In genomic region chr1:70017770-70018169, GRCh38 we compare ENCODE assay signal across 27 cellular contexts.
"Had no signal": no experiment of that assay in that cellular context is flagged by ENCODE, and none has a peak within 500 bp of the region (broad histone marks: within the 10 kb centered on the region; RNA-seq: fewer than 3 reads in every experiment).

No MANE protein-coding gene starts in this region.

- H3K4me1 ChIP-seq: ascending aorta, esophagus muscularis mucosa, gastroesophageal sphincter, neural progenitor cell, right atrium auricular region, stomach, thyroid gland, upper lobe of left lung had no signal

- H3K9me3 ChIP-seq: ascending aorta, esophagus muscularis mucosa, gastroesophageal sphincter, right atrium auricular region, stomach, thyroid gland, upper lobe of left lung had no signal

- H3K79me2 ChIP-seq: hepatocyte had no signal

- H3K36me3 Mint-ChIP-seq: activated naive CD8-positive, alpha-beta T cell; memory B cell; naive thymus-derived CD8-positive, alpha-beta T cell; neural progenitor cell; stimulated activated naive B cell treated with anti-CD40 and anti-IgM and Interleukin-4, amounts not matched to agents 10 μg/mL and 1 μg/mL and 100 μg/mL, for 72 hours had no signal

- H3K27ac Mint-ChIP-seq: activated naive CD8-positive, alpha-beta T cell; activated T-cell treated with anti-CD3 and anti-CD28 coated beads, Interleukin-2, amount 50 U/mL, for 72 hours; dendritic cell treated with granulocyte-macrophage colony-stimulating factor and Interleukin-4, amounts not matched to agents 40 ng/mL and 50 ng/mL, for 4 days; memory B cell; naive thymus-derived CD8-positive, alpha-beta T cell; neural progenitor cell; stimulated activated naive B cell treated with anti-CD40 and anti-IgM and Interleukin-4, amounts not matched to agents 10 μg/mL and 1 μg/mL and 100 μg/mL, for 72 hours had no signal

- H3K36me3 ChIP-seq: ascending aorta, brain microvascular endothelial cell, esophagus muscularis mucosa, gastroesophageal sphincter, neural progenitor cell, right atrium auricular region, stomach, thyroid gland, upper lobe of left lung had no signal

- H3K4me3 Mint-ChIP-seq: activated naive CD8-positive, alpha-beta T cell; activated T-cell treated with anti-CD3 and anti-CD28 coated beads, Interleukin-2, amount 50 U/mL, for 72 hours; dendritic cell treated with granulocyte-macrophage colony-stimulating factor and Interleukin-4, amounts not matched to agents 40 ng/mL and 50 ng/mL, for 4 days; memory B cell; naive thymus-derived CD8-positive, alpha-beta T cell; neural progenitor cell; stimulated activated naive B cell treated with anti-CD40 and anti-IgM and Interleukin-4, amounts not matched to agents 10 μg/mL and 1 μg/mL and 100 μg/mL, for 72 hours had no signal

- H2AFZ ChIP-seq: hepatocyte, neural progenitor cell had no signal

- H3K27me3 Mint-ChIP-seq: activated naive CD8-positive, alpha-beta T cell; dendritic cell treated with granulocyte-macrophage colony-stimulating factor and Interleukin-4, amounts not matched to agents 40 ng/mL and 50 ng/mL, for 4 days; memory B cell; naive thymus-derived CD8-positive, alpha-beta T cell; stimulated activated naive B cell treated with anti-CD40 and anti-IgM and Interleukin-4, amounts not matched to agents 10 μg/mL and 1 μg/mL and 100 μg/mL, for 72 hours had no signal

- H3K4me1 Mint-ChIP-seq: memory B cell; naive thymus-derived CD8-positive, alpha-beta T cell; neural progenitor cell; stimulated activated naive B cell treated with anti-CD40 and anti-IgM and Interleukin-4, amounts not matched to agents 10 μg/mL and 1 μg/mL and 100 μg/mL, for 72 hours had no signal

- ATAC-seq: activated T-cell treated with anti-CD3 and anti-CD28 coated beads, Interleukin-2, amount 50 U/mL, for 72 hours; gastroesophageal sphincter; left colon; naive thymus-derived CD8-positive, alpha-beta T cell; stimulated activated naive B cell treated with anti-CD40 and anti-IgM and Interleukin-4, amounts not matched to agents 10 μg/mL and 1 μg/mL and 100 μg/mL, for 72 hours had no signal

- H3K27ac ChIP-seq: ascending aorta, brain microvascular endothelial cell, esophagus muscularis mucosa, gastroesophageal sphincter, hepatocyte, neural progenitor cell, right atrium auricular region, stomach, thyroid gland, upper lobe of left lung had no signal

- H3K27me3 ChIP-seq: ascending aorta, brain microvascular endothelial cell, esophagus muscularis mucosa, gastroesophageal sphincter, hepatocyte, neural progenitor cell, right atrium auricular region, stomach, thyroid gland, upper lobe of left lung had no signal

- H3K4me2 ChIP-seq: hepatocyte, neural progenitor cell had no signal

- H3K4me3 ChIP-seq: ascending aorta, esophagus muscularis mucosa, gastroesophageal sphincter, hepatocyte, neural progenitor cell, right atrium auricular region, stomach, thyroid gland, upper lobe of left lung had no signal

- H3K9me3 Mint-ChIP-seq: activated T-cell treated with anti-CD3 and anti-CD28 coated beads, Interleukin-2, amount 50 U/mL, for 72 hours; dendritic cell treated with granulocyte-macrophage colony-stimulating factor and Interleukin-4, amounts not matched to agents 40 ng/mL and 50 ng/mL, for 4 days; memory B cell; naive thymus-derived CD8-positive, alpha-beta T cell; neural progenitor cell; stimulated activated naive B cell treated with anti-CD40 and anti-IgM and Interleukin-4, amounts not matched to agents 10 μg/mL and 1 μg/mL and 100 μg/mL, for 72 hours had no signal

- DNase-seq: activated CD4-positive, alpha-beta T cell treated with anti-CD3 and anti-CD28 coated beads for 4 hours; activated CD4-positive, alpha-beta T cell treated with anti-CD3 and anti-CD28 coated beads, Interleukin-2, amount 50 U/mL, for 4 hours; activated CD4-positive, CD25-positive, alpha-beta regulatory T cell; activated naive CD4-positive, alpha-beta T cell treated with Interleukin-2 at 50 U/mL for 16 hours; activated T-cell treated with anti-CD3 and anti-CD28 coated beads for 4 hours; activated T-cell treated with anti-CD3 and anti-CD28 coated beads, Interleukin-2, amount 50 U/mL, for 72 hours; brain microvascular endothelial cell; caudate nucleus; kidney; left colon; midbrain; naive thymus-derived CD8-positive, alpha-beta T cell; stimulated activated CD4-positive, alpha-beta T cell treated with anti-CD3 and anti-CD28 coated beads, Interleukin-15, amount 100 ng/mL, for 24 hours; stimulated activated CD4-positive, alpha-beta T cell treated with anti-CD3 and anti-CD28 coated beads, Interleukin-2, amount 100 ng/mL, for 24 hours; stimulated activated naive B cell treated with anti-CD40 and anti-IgM and Interleukin-4, amounts not matched to agents 10 μg/mL and 1 μg/mL and 100 μg/mL, for 72 hours; stomach; thyroid gland; upper lobe of left lung had no signal

- H3K9ac ChIP-seq: neural progenitor cell had no signal
